8 cellular contexts compared by ENCODE assay signal in the genomic region with DNA sequence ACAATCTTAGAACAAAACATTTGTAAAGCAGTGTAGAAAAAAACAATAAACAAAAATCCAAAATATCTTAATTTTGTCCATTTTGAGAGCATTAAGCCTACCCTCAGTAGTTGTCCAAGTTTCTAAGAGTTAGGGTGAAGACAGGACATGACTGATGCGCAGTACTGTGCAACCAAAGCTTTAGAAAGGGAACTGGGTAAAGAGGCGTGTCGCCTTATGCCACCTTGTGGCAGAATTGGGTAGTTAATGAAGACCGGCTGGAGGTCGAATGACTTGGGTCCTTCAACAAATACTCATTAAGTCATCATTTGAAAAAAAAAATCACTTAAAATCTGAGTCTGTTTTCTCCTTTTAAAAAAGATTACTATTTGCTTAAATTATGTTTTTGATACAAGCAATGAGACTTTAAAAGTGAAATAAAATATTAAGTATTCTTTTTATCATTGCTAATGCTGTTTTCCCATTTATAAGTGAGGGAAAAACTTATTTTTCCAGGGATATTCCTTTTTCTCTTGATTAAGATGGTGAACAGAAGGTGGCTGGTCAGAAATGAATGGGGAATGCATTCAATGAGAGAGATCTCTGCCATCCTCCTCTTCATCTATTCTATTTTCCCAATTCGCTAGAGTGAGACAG. TPM values are rescaled to one million over a fixed set of nuclear protein-coding genes. Genes with fewer than 3 reads are reported as not detected.
A peak's percentile ranks its signal among the peaks of the same experiment; 100 is the strongest.
DNase-seq lines count a peak whose midpoint lies in the region; ATAC-seq and TF ChIP-seq lines count a peak whose summit lies in the region.

No MANE protein-coding gene starts in this region.

- H3K27ac Mint-ChIP-seq in activated CD4-positive, alpha-beta T cell treated with anti-CD3 and anti-CD28 coated beads for 36 hours: no peak overlapping the region

- intact Hi-C loops in activated CD4-positive, alpha-beta T cell treated with anti-CD3 and anti-CD28 coated beads for 36 hours (cut with DNase I, micrococcal nuclease): loop anchor here (1.0 to 10.0 kb wide), 7 partner anchors 42 to 1705 kb away; a partner anchor contains a TSS

- no peaks in the 10 kb centered on the region for H3K9me3 Mint-ChIP-seq in activated CD4-positive, alpha-beta T cell treated with anti-CD3 and anti-CD28 coated beads for 36 hours (ENCODE audit: low read depth)

- DNase-seq in NCI-H524 (lab: John Stamatoyannopoulos, UW) (peak; percentile 61 to 83), coronary artery (ENCODE audit: low spot score) (no peak), lung (ENCODE audit: low spot score) (peak; percentile 71)
- peak; percentile 78 for DNase-seq in activated CD4-positive, alpha-beta T cell treated with anti-CD3 and anti-CD28 coated beads for 36 hours
- DNase-seq in stimulated activated CD8-positive, alpha-beta memory T cell treated with anti-CD3 and anti-CD28 coated beads, Interleukin-15, amount 100 ng/mL, for 4 hours (ENCODE audit: low read depth in 2 of 2): peak; percentile 34 to 53

- H3K27ac ChIP-seq in C4-2B (no peak overlapping the region), coronary artery (no peak overlapping the region), lung (ENCODE audit: low read depth in 1 of 2, low read length in 1 of 2) (no peak overlapping the region)

- peaks cover 6% of the 10 kb centered on the region for H3K27me3 Mint-ChIP-seq in activated CD4-positive, alpha-beta T cell treated with anti-CD3 and anti-CD28 coated beads for 36 hours

- peaks cover 0 to 2% of the 10 kb centered on the region in 2 donors for H3K4me1 ChIP-seq in lung (ENCODE audit: control insufficient read depth in 2 of 2, insufficient read depth in 2 of 2, low read length in 2 of 2)

- no peak overlapping the region for H3K4me3 ChIP-seq in coronary artery
- no peak overlapping the region for H3K4me3 ChIP-seq in lung

- CTCF ChIA-PET in activated CD4-positive, alpha-beta T cell treated with anti-CD3 and anti-CD28 coated beads for 36 hours (lab: Charles Lee): interaction anchor here (0.7 to 6.5 kb wide), 14 partner anchors 13 to 218 kb away, joined by 3 to 59 read pairs (median 4); a partner anchor contains a TSS

- POLR2A ChIA-PET in activated CD4-positive, alpha-beta T cell treated with anti-CD3 and anti-CD28 coated beads for 36 hours (lab: Charles Lee): interaction anchor here (1.0 kb wide), 1 partner anchor 71 kb away, joined by 3 read pairs; no protein-coding TSS in a partner anchor

- peak; percentile 93 for TF ChIP-seq CTCF in C4-2B (conservative IDR thresholded peaks at IDR 0.05)
- peak; percentile 67 for TF ChIP-seq CTCF in coronary artery (IDR thresholded peaks at IDR 0.05)
- TF ChIP-seq CTCF in lung (IDR thresholded peaks at IDR 0.05; ENCODE audit: control extremely low read depth, extremely low read depth): peak; percentile 78

- no peaks in the 10 kb centered on the region for H3K36me3 ChIP-seq in lung (ENCODE audit: control insufficient read depth in 2 of 2, insufficient read depth in 2 of 2, low read length in 2 of 2)

- no peaks in the 10 kb centered on the region for H3K9me3 ChIP-seq in lung (ENCODE audit: control insufficient read depth in 2 of 2, insufficient read depth in 1 of 2, low read length in 1 of 2)

- peaks cover 20% of the 10 kb centered on the region for H3K4me1 Mint-ChIP-seq in activated CD4-positive, alpha-beta T cell treated with anti-CD3 and anti-CD28 coated beads for 36 hours

- H3K4me3 Mint-ChIP-seq in activated CD4-positive, alpha-beta T cell treated with anti-CD3 and anti-CD28 coated beads for 36 hours: no peak overlapping the region

- H3K36me3 Mint-ChIP-seq in activated CD4-positive, alpha-beta T cell treated with anti-CD3 and anti-CD28 coated beads for 36 hours (ENCODE audit: low read depth): peaks cover 3% of the 10 kb centered on the region

- ATAC-seq in GM19324 (IDR thresholded peaks at IDR 0.05; ENCODE audit: low FRiP score, unreplicated experiment) (peak; percentile 40), HG03432 (IDR thresholded peaks at IDR 0.05; ENCODE audit: unreplicated experiment) (peak; percentile 34), lung (ENCODE audit: insufficient read depth, low FRiP score) (peak; percentile 29)
- peak; percentile 15 for ATAC-seq in activated CD4-positive, alpha-beta T cell treated with anti-CD3 and anti-CD28 coated beads for 36 hours

- WGBS in lung, 2 donors: 18 to 19% methylated on average over 6 of the region's 6 CpGs

- no peaks in the 10 kb centered on the region for H3K27me3 ChIP-seq in lung (ENCODE audit: control insufficient read depth, insufficient read depth)

RNA-seq across cellular contexts. Expression of a gene that starts 3.5 kb away (rescaled TPM):
- total RNA-seq in activated CD4-positive, alpha-beta T cell treated with anti-CD3 and anti-CD28 coated beads for 36 hours: 10 to 100 TPM; 37.2 to 46.4 TPM
- total RNA-seq in lung: 10 to 100 TPM; 31.2 to 38.5 TPM
- 10 to 100 TPM in 1 of 2 donors, 1 to 10 TPM in 1; 9.3 to 14.9 TPM for polyA plus RNA-seq in lung
